In the genomic region with DNA sequence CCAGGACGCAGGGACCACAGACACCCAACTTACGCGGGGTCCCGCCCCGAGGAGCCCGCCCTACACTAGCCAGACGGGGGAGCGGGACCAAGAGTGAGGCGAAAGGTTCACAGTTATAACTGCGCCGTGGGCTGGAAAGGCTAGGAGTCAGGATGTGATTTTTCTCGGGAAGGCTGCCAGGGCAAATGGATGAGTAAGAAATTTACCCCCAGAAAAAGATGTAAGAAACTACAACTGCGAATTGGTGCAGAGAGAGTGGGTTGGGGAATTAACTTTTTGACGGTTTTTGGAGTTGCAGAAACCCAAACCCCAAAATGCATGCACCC, we compare ENCODE assay signal across 8 cellular contexts. TPM values are rescaled to one million over a fixed set of nuclear protein-coding genes. Genes with fewer than 3 reads are reported as not detected.
DNase-seq lines count a peak whose midpoint lies in the region; ATAC-seq, FAIRE-seq and TF ChIP-seq lines count a peak whose summit lies in the region.

No MANE protein-coding gene starts in this region.

- H3K27ac ChIP-seq in CD4-positive, alpha-beta memory T cell (ENCODE audit: low read depth, low read length) = peak overlapping the region; percentile 66
- no peak overlapping the region for H3K27ac ChIP-seq in OCI-LY3 (ENCODE audit: low read length)
- H3K27ac ChIP-seq in endothelial cell of umbilical vein (ENCODE audit: insufficient read depth, low read depth, low read length) = no peak overlapping the region
- H3K27ac ChIP-seq in pancreas = no peak overlapping the region

- H3K9me3 Mint-ChIP-seq in CD4-positive, alpha-beta memory T cell = peaks cover 0 to 3% (median 0%) of the 10 kb centered on the region in 8 donors

- no peaks in the 10 kb centered on the region for H4K20me1 ChIP-seq in OCI-LY3 (ENCODE audit: insufficient read depth, low read length)
- no peaks in the 10 kb centered on the region for H4K20me1 ChIP-seq in endothelial cell of umbilical vein (replicated peaks; ENCODE audit: control insufficient read depth, extremely low read depth, insufficient read depth, low read length)

- H3K79me2 ChIP-seq in OCI-LY3 (ENCODE audit: low read length) (no peaks in the 10 kb centered on the region), endothelial cell of umbilical vein (ENCODE audit: control insufficient read depth, insufficient read depth, low read length) (no peaks in the 10 kb centered on the region)

- CTCF ChIA-PET in CD4-positive, alpha-beta memory T cell (lab: Charles Lee; ENCODE audit: partially characterized antibody) = interaction anchor here (3.6 kb wide), 1 partner anchor 48 kb away, joined by 14 read pairs; no protein-coding TSS in a partner anchor
- CTCF ChIA-PET in endothelial cell of umbilical vein (lab: Charles Lee) = interaction anchor here (1.0 to 2.4 kb wide), 3 partner anchors 96 to 184 kb away, joined by 3 to 12 read pairs (median 4); no protein-coding TSS in a partner anchor

- intact Hi-C loops in CD4-positive, alpha-beta memory T cell (cut with micrococcal nuclease) = loop anchor here (1.0 to 5.0 kb wide), 6 partner anchors 19 to 183 kb away; partner anchors contain the start of gene CD82
- intact Hi-C loops in endothelial cell of umbilical vein (cut with micrococcal nuclease) = loop anchor here (1.0 to 2.0 kb wide), 5 partner anchors 39 to 183 kb away; no protein-coding TSS in a partner anchor
- intact Hi-C loops in pancreas (cut with DNase I) = loop anchor here in 1 of 3 donors (5.0 kb wide), 1 partner anchor 184 kb away; no protein-coding TSS in a partner anchor

- WGBS in pancreas, 2 donors = 1% methylated on average over 14 of the region's 14 CpGs

- H3K4me1 Mint-ChIP-seq in CD4-positive, alpha-beta memory T cell = peaks cover 48 to 68% (median 58%) of the 10 kb centered on the region in 4 donors

- TF ChIP-seq POLR2A in endothelial cell of umbilical vein (IDR thresholded peaks at IDR 0.05; ENCODE audit: low read depth, low read length) = no peak

- H3K9me3 ChIP-seq in CD4-positive, alpha-beta memory T cell (ENCODE audit: control insufficient read depth in 1 of 2, low read length in 2 of 2) = no peaks in the 10 kb centered on the region
- H3K9me3 ChIP-seq in OCI-LY3 (ENCODE audit: insufficient read depth, low read length) (no peaks in the 10 kb centered on the region), endothelial cell of umbilical vein (replicated peaks; ENCODE audit: control insufficient read depth, insufficient read depth, low read length) (no peaks in the 10 kb centered on the region), pancreas (no peaks in the 10 kb centered on the region)

- H3K9me1 ChIP-seq in endothelial cell of umbilical vein (replicated peaks; ENCODE audit: control insufficient read depth, extremely low read depth, insufficient read depth, low read length) = no peaks in the 10 kb centered on the region

- POLR2A ChIA-PET in CD4-positive, alpha-beta memory T cell (lab: Charles Lee; ENCODE audit: partially characterized antibody) = no interaction called here
- POLR2A ChIA-PET in endothelial cell of umbilical vein (lab: Charles Lee) = no interaction called here

- peak overlapping the region; percentile 86 to 94 (median 92) for H3K4me3 Mint-ChIP-seq in CD4-positive, alpha-beta memory T cell

- peaks cover 60% of the 10 kb centered on the region for H3K4me1 ChIP-seq in CD4-positive, alpha-beta memory T cell (ENCODE audit: insufficient read depth, low read length)
- H3K4me1 ChIP-seq in OCI-LY3 (ENCODE audit: low read length) (peaks cover 19% of the 10 kb centered on the region), endothelial cell of umbilical vein (ENCODE audit: control insufficient read depth, extremely low read depth, insufficient read depth, low read length) (peaks cover 35% of the 10 kb centered on the region), pancreas (peaks cover 0 to 4% (median 0%) of the 10 kb centered on the region in 3 donors)

- no peak overlapping the region for H2AFZ ChIP-seq in OCI-LY3 (ENCODE audit: low read depth, low read length)
- peak overlapping the region; percentile 71 for H2AFZ ChIP-seq in endothelial cell of umbilical vein (ENCODE audit: low read depth, low read length)

- no TSS peak for BruUV-seq in endothelial cell of umbilical vein (replicated peaks; lab: Mats Ljungman, UMichigan)

- no peak for ATAC-seq in pancreas
- no peak for ATAC-seq in HG02885 (IDR thresholded peaks at IDR 0.05; ENCODE audit: poor library complexity, unreplicated experiment)

- FAIRE-seq in endothelial cell of umbilical vein (lab: Jason Lieb, UNC) (no peak), pancreas (lab: Jason Lieb, UNC) (no peak)

- no peaks in the 10 kb centered on the region for H3K36me3 ChIP-seq in CD4-positive, alpha-beta memory T cell (ENCODE audit: insufficient read depth, low read length)
- H3K36me3 ChIP-seq in OCI-LY3 (replicated peaks; ENCODE audit: low read depth, low read length) = no peaks in the 10 kb centered on the region
- H3K36me3 ChIP-seq in endothelial cell of umbilical vein (ENCODE audit: control insufficient read depth in 2 of 2, extremely low read depth in 1 of 2, insufficient read depth in 2 of 2, low read length in 2 of 2) = no peaks in the 10 kb centered on the region
- no peaks in the 10 kb centered on the region for H3K36me3 ChIP-seq in pancreas

- dilution Hi-C loops in endothelial cell of umbilical vein (cut with MboI; ENCODE audit: extremely low pct_ligation_motif_present, low sequenced_read_pairs) = no loop called here

- peaks cover 9 to 16% of the 10 kb centered on the region in 2 donors for H3K36me3 Mint-ChIP-seq in CD4-positive, alpha-beta memory T cell

- H3K27me3 ChIP-seq in CD4-positive, alpha-beta memory T cell (ENCODE audit: insufficient read depth, low read length) = no peaks in the 10 kb centered on the region
- H3K27me3 ChIP-seq in OCI-LY3 (ENCODE audit: low read depth, low read length) = peaks cover 17% of the 10 kb centered on the region
- peaks cover 0 to 2% of the 10 kb centered on the region in 2 experiments for H3K27me3 ChIP-seq in endothelial cell of umbilical vein (ENCODE audit: control insufficient read depth in 2 of 2, insufficient read depth in 2 of 2, low read length in 2 of 2)
- no peaks in the 10 kb centered on the region for H3K27me3 ChIP-seq in pancreas

- H3K27ac Mint-ChIP-seq in CD4-positive, alpha-beta memory T cell = peak overlapping the region; percentile 86 to 94 (median 93)

- TF ChIP-seq CTCF in OCI-LY3 (IDR thresholded peaks at IDR 0.05; ENCODE audit: low read depth, low read length) (no peak), endothelial cell of umbilical vein (IDR thresholded peaks at IDR 0.05; ENCODE audit: extremely low read depth in 1 of 2, insufficient read depth in 1 of 2, low read depth in 1 of 2, low read length in 2 of 2) (no peak), pancreas (IDR thresholded peaks at IDR 0.05) (peak in 2 of 4 donors; percentile 4 to 5)

- H3K4me2 ChIP-seq in OCI-LY3 (ENCODE audit: low read length) (peak overlapping the region; percentile 51), endothelial cell of umbilical vein (ENCODE audit: insufficient read depth, low read length) (peak overlapping the region; percentile 39)

- no peak for DNase-seq in CD4-positive, alpha-beta memory T cell
- DNase-seq in endothelial cell of umbilical vein (ENCODE audit: low read depth, low spot score) (no peak), pancreas (no peak), NCI-H146 treated with DMSO at 0.1 percent for 48 hours (lab: John Stamatoyannopoulos, UW; ENCODE audit: unreplicated experiment) (no peak), NCI-H345 (lab: John Stamatoyannopoulos, UW) (no peak)
- DNase-seq in stimulated activated CD4-positive, alpha-beta T cell treated with anti-CD3 and anti-CD28 coated beads, Interleukin-2, amount 100 ng/mL, for 24 hours = no peak

- H3K4me3 ChIP-seq in CD4-positive, alpha-beta memory T cell (ENCODE audit: low read length in 2 of 2) = peak overlapping the region; percentile 4 to 74
- H3K4me3 ChIP-seq in OCI-LY3 (ENCODE audit: low read length) (peak overlapping the region; percentile 49), endothelial cell of umbilical vein (replicated peaks in 1 of 3; ENCODE audit: insufficient read depth in 1 of 3, low read depth in 1 of 3, low read length in 3 of 3) (peak overlapping the region in 2 of 3 experiments; percentile 25 to 51), pancreas (peak overlapping the region in 3 of 4 donors; percentile 35 to 69 (median 49))

- H3K27me3 Mint-ChIP-seq in CD4-positive, alpha-beta memory T cell = no peaks in the 10 kb centered on the region

- H3K9ac ChIP-seq in OCI-LY3 (ENCODE audit: low read length) = peak overlapping the region; percentile 27; the same call in 1 of the 2 replicates
- H3K9ac ChIP-seq in endothelial cell of umbilical vein (replicated peaks; ENCODE audit: extremely low read depth, insufficient read depth, low read length) = peak overlapping the region; percentile 52

TF ChIP-seq in endothelial cell of umbilical vein, 7 proteins besides CTCF, POLR2A, EP300 and RAD21:
- TF ChIP-seq EZH2 (IDR thresholded peaks at IDR 0.05; ENCODE audit: borderline replicate concordance, low read depth, low read length, severe bottlenecking) (no peak), FOS (IDR thresholded peaks at IDR 0.05; ENCODE audit: borderline replicate concordance, insufficient read depth, low read length) (no peak), GATA2 (IDR thresholded peaks at IDR 0.05; ENCODE audit: insufficient read depth, insufficient read length, low read depth, low read length) (no peak), JUN (IDR thresholded peaks at IDR 0.05; ENCODE audit: borderline replicate concordance, insufficient read depth, insufficient read length, low read depth) (no peak), MYC (IDR thresholded peaks at IDR 0.05; ENCODE audit: low read depth, low read length) (no peak)
- TF ChIP-seq, protein P1, sequence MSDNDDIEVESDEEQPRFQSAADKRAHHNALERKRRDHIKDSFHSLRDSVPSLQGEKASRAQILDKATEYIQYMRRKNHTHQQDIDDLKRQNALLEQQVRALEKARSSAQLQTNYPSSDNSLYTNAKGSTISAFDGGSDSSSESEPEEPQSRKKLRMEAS (IDR thresholded peaks at IDR 0.05; ENCODE audit: insufficient read depth, insufficient read length) = no peak

RNA-seq across cellular contexts. Expression of gene TSPAN18, which starts 1.3 kb away (rescaled TPM):
- 10 to 100 TPM; 17.1 to 19.3 TPM for total RNA-seq in CD4-positive, alpha-beta memory T cell
- polyA plus RNA-seq in CD4-positive, alpha-beta memory T cell = 10 to 100 TPM in 1 of 2 donors, 1 to 10 TPM in 1; 7.3 to 48.6 TPM
- total RNA-seq in endothelial cell of umbilical vein (65.3 and 118 TPM in 2 replicates), pancreas (1 to 10 TPM in 4 of 6 donors, under 1 TPM in 2; 0.69 to 2.7 (median 1.5) TPM)
- polyA plus RNA-seq in endothelial cell of umbilical vein (32.0 and 32.2 TPM in 2 replicates), pancreas (1 to 10 TPM; 1.2 to 1.9 TPM)
- 33.8 and 34.6 TPM in 2 replicates for polyA plus RNA-seq in endothelial cell of umbilical vein (2011; cell fraction: cytosol; rRNA removed)
- polyA plus RNA-seq in endothelial cell of umbilical vein (2011; cell fraction: nucleus; rRNA removed) = 35.4 and 41.3 TPM in 2 replicates
- polyA plus RNA-seq in endothelial cell of umbilical vein (2012) = 47.4 and 77.2 TPM in 2 replicates
- 36.1 and 38.9 TPM in 2 replicates for polyA minus RNA-seq in endothelial cell of umbilical vein
- polyA minus RNA-seq in endothelial cell of umbilical vein (2011; cell fraction: cytosol; rRNA and poly(A)+ RNA removed) = not detected
- 37.1 and 37.9 TPM in 2 replicates for polyA minus RNA-seq in endothelial cell of umbilical vein (2011; cell fraction: nucleus; rRNA and poly(A)+ RNA removed)

Comparison
In these comparisons a context has a peak if more than half of its experiments do, and no peak if none do; other contexts are left out.
1. RNA of gene TSPAN18, which starts 1.3 kb away (total RNA-seq): 65.3 to 118 TPM in endothelial cell of umbilical vein and 17.1 to 19.3 TPM in CD4-positive, alpha-beta memory T cell; 0.69 to 2.7 TPM in pancreas; every median in the first group is over 4 times any median in the second.
2. Peak in every context shown above with its lines, with median percentiles within 50 percentile points of each other: H3K4me3 ChIP-seq.